10 cellular contexts compared by ENCODE assay signal in the genomic region with DNA sequence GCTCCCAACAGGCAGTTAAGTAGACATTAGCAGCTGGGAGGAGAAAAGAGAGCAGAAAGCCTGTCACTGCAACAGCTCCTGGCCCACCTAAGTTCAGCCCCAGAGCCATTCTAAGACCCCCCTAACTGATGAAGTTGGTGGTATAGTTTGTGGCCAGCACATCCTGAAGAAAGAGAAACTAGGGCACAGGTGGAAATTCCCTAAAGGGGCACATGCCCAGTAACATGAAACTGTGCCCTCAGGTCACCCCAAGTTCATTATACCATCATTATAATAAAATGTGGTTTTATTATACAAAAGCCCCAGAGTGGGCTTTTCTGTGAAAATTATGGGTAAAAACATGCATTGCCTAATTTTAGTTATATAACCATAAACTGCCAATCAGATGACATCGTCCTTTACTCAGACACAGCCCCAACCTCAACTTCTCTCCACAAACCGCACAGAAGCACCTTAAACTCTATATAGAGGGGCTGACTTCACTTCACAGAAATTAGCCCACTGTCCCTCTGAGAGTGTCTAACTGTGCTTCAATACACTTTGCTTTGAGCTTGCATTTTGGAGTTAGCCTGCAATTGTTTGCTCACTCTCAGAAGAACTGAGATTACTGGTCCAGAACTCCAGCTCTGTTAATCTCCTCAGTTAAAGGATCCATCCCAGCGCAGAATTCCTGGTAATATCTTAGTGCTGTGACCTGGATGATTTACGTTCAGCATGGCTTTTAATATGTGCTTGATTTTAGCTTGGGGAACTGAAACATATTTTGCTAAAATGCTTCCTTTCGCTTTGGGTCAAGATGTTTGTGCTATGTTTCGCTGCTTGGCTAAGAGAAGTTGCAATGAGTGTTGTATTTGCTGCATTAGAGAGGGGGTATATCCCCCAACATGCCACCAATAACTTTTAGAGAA. TPM values are rescaled to one million over a fixed set of nuclear protein-coding genes. Genes with fewer than 3 reads are reported as not detected.
A peak's percentile ranks its signal among the peaks of the same experiment; 100 is the strongest.
DNase-seq lines count a peak whose midpoint lies in the region; ATAC-seq and TF ChIP-seq lines count a peak whose summit lies in the region.
"Had no signal": no experiment of that assay in that cellular context is flagged by ENCODE, and none has a peak within 500 bp of the region (broad histone marks: within the 10 kb centered on the region; RNA-seq: fewer than 3 reads in every experiment).

No MANE protein-coding gene starts in this region.

- H3K9me3 Mint-ChIP-seq in CD4-positive, alpha-beta memory T cell = no peaks in the 10 kb centered on the region
- no peaks in the 10 kb centered on the region for H3K9me3 Mint-ChIP-seq in immature natural killer cell

- peak overlapping the region; percentile 58; the same call in 1 of the 2 replicates for H2AFZ ChIP-seq in OCI-LY1 (ENCODE audit: low read length)

- no peaks in the 10 kb centered on the region for H3K9me2 ChIP-seq in OCI-LY1 (ENCODE audit: low read depth, low read length)

- peak; percentile 66 to 87 (median 72) for DNase-seq in CD4-positive, alpha-beta memory T cell
- peak; percentile 65 to 76 (median 68) for DNase-seq in immature natural killer cell
- no peak for DNase-seq in brain microvascular endothelial cell
- DNase-seq in right atrium auricular region (ENCODE audit: low spot score) = no peak

- CTCF ChIA-PET in CD4-positive, alpha-beta memory T cell (lab: Charles Lee; ENCODE audit: partially characterized antibody) = interaction anchor here (0.8 to 4.8 kb wide), 5 partner anchors 10 to 139 kb away, joined by 3 to 49 read pairs (median 4); no protein-coding TSS in a partner anchor

- H3K4me2 ChIP-seq in OCI-LY1 (ENCODE audit: low read length) = peak overlapping the region; percentile 98

- H3K36me3 ChIP-seq in CD4-positive, alpha-beta memory T cell (ENCODE audit: insufficient read depth, low read length) = no peaks in the 10 kb centered on the region
- H3K36me3 ChIP-seq in OCI-LY1 (ENCODE audit: insufficient read depth, low read length) = no peaks in the 10 kb centered on the region
- no peaks in the 10 kb centered on the region for H3K36me3 ChIP-seq in brain microvascular endothelial cell (replicated peaks)
- no peaks in the 10 kb centered on the region for H3K36me3 ChIP-seq in right atrium auricular region
- H3K36me3 ChIP-seq: cardiac muscle cell had no signal

- peaks cover 58 to 97% (median 79%) of the 10 kb centered on the region in 4 donors for H3K4me1 Mint-ChIP-seq in CD4-positive, alpha-beta memory T cell
- H3K4me1 Mint-ChIP-seq in immature natural killer cell = peaks cover 71 to 81% of the 10 kb centered on the region in 2 donors

- H3K36me3 Mint-ChIP-seq in CD4-positive, alpha-beta memory T cell = peaks cover 17 to 28% of the 10 kb centered on the region in 2 donors
- no peaks in the 10 kb centered on the region for H3K36me3 Mint-ChIP-seq in immature natural killer cell

- TF ChIP-seq CTCF in OCI-LY1 (IDR thresholded peaks at IDR 0.05; ENCODE audit: low read length) (no peak), brain microvascular endothelial cell (IDR thresholded peaks at IDR 0.05; ENCODE audit: low read depth, low read length, missing control alignments) (no peak), right atrium auricular region (IDR thresholded peaks at IDR 0.05) (no peak)

- POLR2A ChIA-PET in CD4-positive, alpha-beta memory T cell (lab: Charles Lee; ENCODE audit: partially characterized antibody) = interaction anchor here (1.3 to 8.2 kb wide), 3 partner anchors 10 to 514 kb away, joined by 7 to 39 read pairs (median 8); partner anchors contain the start of gene APOL6

- ATAC-seq in GM19468 (IDR thresholded peaks at IDR 0.05; ENCODE audit: extremely low read depth, unreplicated experiment) (peak; percentile 42), GM19324 (IDR thresholded peaks at IDR 0.05; ENCODE audit: low FRiP score, unreplicated experiment) (no peak), GM21717 (IDR thresholded peaks at IDR 0.05; ENCODE audit: unreplicated experiment) (no peak)

- peak overlapping the region; percentile 90 to 99 (median 98) for H3K4me3 Mint-ChIP-seq in CD4-positive, alpha-beta memory T cell
- H3K4me3 Mint-ChIP-seq in immature natural killer cell = peak overlapping the region; percentile 93 to 99 (median 97)

- H3K4me3 ChIP-seq in CD4-positive, alpha-beta memory T cell (ENCODE audit: low read length in 2 of 2) = peak overlapping the region in 1 of 2 donors; percentile 71
- H3K4me3 ChIP-seq in OCI-LY1 (ENCODE audit: low read depth, low read length, poor library complexity, severe bottlenecking) (peak overlapping the region; percentile 64), brain microvascular endothelial cell (ENCODE audit: low read depth, low read length) (no peak overlapping the region), right atrium auricular region (no peak overlapping the region)
- H3K4me3 ChIP-seq: cardiac muscle cell had no signal

- peak overlapping the region; percentile 92 to 99 (median 98) for H3K27ac Mint-ChIP-seq in CD4-positive, alpha-beta memory T cell
- H3K27ac Mint-ChIP-seq in immature natural killer cell = peak overlapping the region; percentile 92 to 99 (median 98)

- H3K27me3 Mint-ChIP-seq in CD4-positive, alpha-beta memory T cell = no peaks in the 10 kb centered on the region
- H3K27me3 Mint-ChIP-seq in immature natural killer cell (ENCODE audit: low read depth in 3 of 3) = peaks cover 9 to 11% (median 9%) of the 10 kb centered on the region in 3 donors

- in situ Hi-C loops in brain microvascular endothelial cell (cut with HindIII; ENCODE audit: low pct_ligation_motif_present, low sequenced_read_pairs) = loop anchor here (25.0 kb wide), 1 partner anchor 100 kb away; the partner anchor contains the start of gene APOL1

- H3K27me3 ChIP-seq in CD4-positive, alpha-beta memory T cell (ENCODE audit: insufficient read depth, low read length) = no peaks in the 10 kb centered on the region
- H3K27me3 ChIP-seq in OCI-LY1 (ENCODE audit: insufficient read depth, low read length) (no peaks in the 10 kb centered on the region), brain microvascular endothelial cell (replicated peaks) (no peaks in the 10 kb centered on the region), right atrium auricular region (no peaks in the 10 kb centered on the region)
- H3K27me3 ChIP-seq: cardiac muscle cell had no signal

- peak overlapping the region; percentile 95 for H3K27ac ChIP-seq in CD4-positive, alpha-beta memory T cell (ENCODE audit: low read depth, low read length)
- peak overlapping the region; percentile 97 for H3K27ac ChIP-seq in OCI-LY1 (ENCODE audit: low read depth, low read length, poor library complexity, severe bottlenecking)
- H3K27ac ChIP-seq in brain microvascular endothelial cell = no peak overlapping the region
- H3K27ac ChIP-seq in right atrium auricular region = no peak overlapping the region
- H3K27ac ChIP-seq: cardiac muscle cell had no signal

- H4K20me1 ChIP-seq in OCI-LY1 (ENCODE audit: insufficient read depth, low read length) = no peaks in the 10 kb centered on the region

- peaks cover 8% of the 10 kb centered on the region; the same call in 1 of the 2 replicates for H3F3A ChIP-seq in OCI-LY1 (ENCODE audit: insufficient read depth, low read length)

- H3K4me1 ChIP-seq in CD4-positive, alpha-beta memory T cell (ENCODE audit: insufficient read depth, low read length) = peaks cover 68% of the 10 kb centered on the region
- peaks cover 98% of the 10 kb centered on the region for H3K4me1 ChIP-seq in OCI-LY1 (ENCODE audit: insufficient read depth, low read length, severe bottlenecking)
- H3K4me1 ChIP-seq in right atrium auricular region = peaks cover 0 to 35% of the 10 kb centered on the region in 2 donors

- H3K79me2 ChIP-seq in OCI-LY1 (ENCODE audit: insufficient read depth, low read length) = peaks cover 18% of the 10 kb centered on the region

- intact Hi-C loops in CD4-positive, alpha-beta memory T cell (cut with micrococcal nuclease) = loop anchor here (1.0 kb wide), 1 partner anchor 18 kb away; no protein-coding TSS in a partner anchor

- no peaks in the 10 kb centered on the region for H3K9me3 ChIP-seq in CD4-positive, alpha-beta memory T cell (ENCODE audit: control insufficient read depth in 1 of 2, low read length in 2 of 2)
- no peaks in the 10 kb centered on the region for H3K9me3 ChIP-seq in OCI-LY1 (ENCODE audit: low read length)
- no peaks in the 10 kb centered on the region for H3K9me3 ChIP-seq in right atrium auricular region

- peak overlapping the region; percentile 82 for H3K9ac ChIP-seq in OCI-LY1 (ENCODE audit: low read length)

RNA-seq across cellular contexts. Expression of gene APOL3, which starts 1.8 kb away (rescaled TPM):
- total RNA-seq in CD4-positive, alpha-beta memory T cell = 100 to 1,000 TPM; 213 to 229 TPM
- 100 to 1,000 TPM in 1 of 2 donors, 10 to 100 TPM in 1; 47.4 to 109 TPM for polyA plus RNA-seq in CD4-positive, alpha-beta memory T cell
- 10 to 100 TPM; 32.8 to 83.5 (median 56.3) TPM for polyA plus RNA-seq in immature natural killer cell
- 10 to 100 TPM; 13.8 to 29.5 TPM for total RNA-seq in right atrium auricular region
- total RNA-seq: cardiac muscle cell had no signal
- polyA plus RNA-seq: cardiac muscle cell had no signal

RNA-seq across cellular contexts. Expression of gene APOL4, which starts 39.2 kb away (rescaled TPM):
- not detected for total RNA-seq in CD4-positive, alpha-beta memory T cell
- polyA plus RNA-seq in CD4-positive, alpha-beta memory T cell = not detected
- polyA plus RNA-seq in immature natural killer cell = under 1 TPM in 2 of 3 donors, not detected in 1; 0.25 to 0.27 TPM
- 1 to 10 TPM in 1 of 2 donors, under 1 TPM in 1; 0.24 to 2.1 TPM for total RNA-seq in right atrium auricular region
- total RNA-seq: SK-MEL-5 had no signal
- polyA plus RNA-seq: cardiac muscle cell had no signal

Comparison
In these comparisons a context has a peak if more than half of its experiments do, and no peak if none do; other contexts are left out.
1. DNase-seq: peak in CD4-positive, alpha-beta memory T cell (5 of 5) and immature natural killer cell (3 of 3); none in brain microvascular endothelial cell (single experiment) and right atrium auricular region (single experiment).
2. H3K27ac ChIP-seq: peak in CD4-positive, alpha-beta memory T cell (single experiment) and OCI-LY1 (single experiment); none in brain microvascular endothelial cell (single experiment) and right atrium auricular region (0 of 2).
3. RNA of gene APOL3, which starts 1.8 kb away (total RNA-seq): 213 to 229 TPM in CD4-positive, alpha-beta memory T cell; 13.8 to 29.5 TPM in right atrium auricular region; every median in the first group is over 4 times any median in the second.